ENCODE assay signal across 8 cellular contexts in genomic region chr15:78810003-78810376, GRCh38. TPM values are rescaled to one million over a fixed set of nuclear protein-coding genes. Genes with fewer than 3 reads are reported as not detected.
DNase-seq lines count a peak whose midpoint lies in the region; ATAC-seq and TF ChIP-seq lines count a peak whose summit lies in the region.
"Had no signal": no experiment of that assay in that cellular context is flagged by ENCODE, and none has a peak within 500 bp of the region (broad histone marks: within the 10 kb centered on the region; RNA-seq: fewer than 3 reads in every experiment).

No MANE protein-coding gene starts in this region.

- peaks cover 22% of the 10 kb centered on the region for H3K27me3 ChIP-seq in HUES64 (ENCODE audit: insufficient read depth, low read length)
- H3K27me3 ChIP-seq in ascending aorta: no peaks in the 10 kb centered on the region
- peaks cover 17% of the 10 kb centered on the region for H3K27me3 ChIP-seq in iPS-20b (ENCODE audit: insufficient read depth, low read length)

- no peak for ATAC-seq in stimulated activated memory B cell treated with anti-CD40 and anti-IgM and Interleukin-4, amounts not matched to agents 10 μg/mL and 1 μg/mL and 100 μg/mL, for 72 hours
- no peak for ATAC-seq in HG03442 (IDR thresholded peaks at IDR 0.05; ENCODE audit: unreplicated experiment)

- H3K9ac ChIP-seq in HUES64 (ENCODE audit: low read depth, low read length): peak overlapping the region; percentile 76
- peak overlapping the region; percentile 82; the same call in 1 of the 2 replicates for H3K9ac ChIP-seq in iPS-20b (ENCODE audit: low read depth, low read length)

- peaks cover 23% of the 10 kb centered on the region for H3K4me1 Mint-ChIP-seq in stimulated activated memory B cell treated with anti-CD40 and anti-IgM and Interleukin-4, amounts not matched to agents 10 μg/mL and 1 μg/mL and 100 μg/mL, for 72 hours

- no peak for DNase-seq in ascending aorta (ENCODE audit: low spot score in 2 of 2)
- no peak for DNase-seq in NCI-H2196 (lab: John Stamatoyannopoulos, UW; ENCODE audit: unreplicated experiment)
- DNase-seq in stimulated activated naive CD4-positive, alpha-beta T cell treated with Interleukin-2 at 50 U/mL for 16 hours (lab: John Stamatoyannopoulos, UW): no peak
- DNase-seq: activated CD4-positive, alpha-beta T cell treated with anti-CD3 and anti-CD28 coated beads for 48 hours had no signal

- no peak for TF ChIP-seq CTCF in ascending aorta (IDR thresholded peaks at IDR 0.05)

- H3K4me1 ChIP-seq in HUES64 (ENCODE audit: insufficient read depth, low read length) (peaks cover 11% of the 10 kb centered on the region), ascending aorta (peaks cover 6 to 7% of the 10 kb centered on the region in 2 donors), iPS-20b (ENCODE audit: insufficient read depth, low read length) (peaks cover 13% of the 10 kb centered on the region)

- H3K27me3 Mint-ChIP-seq in stimulated activated memory B cell treated with anti-CD40 and anti-IgM and Interleukin-4, amounts not matched to agents 10 μg/mL and 1 μg/mL and 100 μg/mL, for 72 hours: peaks cover 42% of the 10 kb centered on the region

- no peaks in the 10 kb centered on the region for H3K36me3 ChIP-seq in HUES64 (ENCODE audit: insufficient read depth, low read length)
- H3K36me3 ChIP-seq in ascending aorta: no peaks in the 10 kb centered on the region
- no peaks in the 10 kb centered on the region for H3K36me3 ChIP-seq in iPS-20b (ENCODE audit: insufficient read depth, low read depth, low read length)

- H3K36me3 Mint-ChIP-seq in stimulated activated memory B cell treated with anti-CD40 and anti-IgM and Interleukin-4, amounts not matched to agents 10 μg/mL and 1 μg/mL and 100 μg/mL, for 72 hours: no peaks in the 10 kb centered on the region

- peak overlapping the region; percentile 89 for H3K4me3 Mint-ChIP-seq in stimulated activated memory B cell treated with anti-CD40 and anti-IgM and Interleukin-4, amounts not matched to agents 10 μg/mL and 1 μg/mL and 100 μg/mL, for 72 hours

- 17% methylated on average over 12 of the region's 12 CpGs for WGBS in HUES64

- no peaks in the 10 kb centered on the region for H3K9me3 Mint-ChIP-seq in stimulated activated memory B cell treated with anti-CD40 and anti-IgM and Interleukin-4, amounts not matched to agents 10 μg/mL and 1 μg/mL and 100 μg/mL, for 72 hours

- H3K27ac Mint-ChIP-seq in stimulated activated memory B cell treated with anti-CD40 and anti-IgM and Interleukin-4, amounts not matched to agents 10 μg/mL and 1 μg/mL and 100 μg/mL, for 72 hours: peak overlapping the region; percentile 79

- no peaks in the 10 kb centered on the region for H3K9me3 ChIP-seq in HUES64 (ENCODE audit: insufficient read depth, low read depth, low read length)
- no peaks in the 10 kb centered on the region for H3K9me3 ChIP-seq in ascending aorta
- H3K9me3 ChIP-seq in iPS-20b (ENCODE audit: insufficient read depth, low read depth, low read length): no peaks in the 10 kb centered on the region

- no peak overlapping the region for H3K27ac ChIP-seq in HUES64 (ENCODE audit: low read depth, low read length)
- H3K27ac ChIP-seq in ascending aorta: peak overlapping the region; percentile 87 to 93
- H3K27ac ChIP-seq in iPS-20b (ENCODE audit: low read length): no peak overlapping the region

- H3K4me3 ChIP-seq in HUES64 (ENCODE audit: low read length): peak overlapping the region; percentile 93
- peak overlapping the region; percentile 80 to 81 for H3K4me3 ChIP-seq in ascending aorta
- peak overlapping the region; percentile 91 for H3K4me3 ChIP-seq in iPS-20b (ENCODE audit: low read length)

- intact Hi-C loops in ascending aorta (cut with DNase I): loop anchor here (5.0 kb wide), 1 partner anchor 53 kb away; no protein-coding TSS in a partner anchor

RNA-seq across cellular contexts. Expression of gene ADAMTS7, which starts 1.3 kb away (rescaled TPM):
- 20.6 TPM for polyA plus RNA-seq in HUES64 (2013, experiment 1 of 2)
- polyA plus RNA-seq in HUES64 (2013, experiment 2 of 2): 26.4 TPM
- total RNA-seq in ascending aorta: 33.3 TPM

Comparison
In these comparisons a context has a peak if more than half of its experiments do, and no peak if none do; other contexts are left out.
1. H3K27ac ChIP-seq: peak in ascending aorta (2 of 2); none in HUES64 (single experiment) and iPS-20b (single experiment).
2. Peak in every context shown above with its lines, with median percentiles within 50 percentile points of each other: H3K4me3 ChIP-seq.